1 cellular context compared by ENCODE assay signal in genomic region chr3:15805756-15806266, GRCh38.
A peak's percentile ranks its signal among the peaks of the same experiment; 100 is the strongest.
TF ChIP-seq lines count a peak whose summit lies in the region.

No MANE protein-coding gene starts in this region.

TF ChIP-seq in K562, 482 proteins besides CTCF, POLR2A, EP300 and RAD21 (continued from another document and continues in another):
- TF ChIP-seq PBX2 (CRISPR knock-in tag; IDR thresholded peaks at IDR 0.05; ENCODE audit: low read depth): no peak
- TF ChIP-seq PBX2 (tag; conservative IDR thresholded peaks at IDR 0.05; ENCODE audit: low read depth): peak; percentile 55
- TF ChIP-seq CREM (IDR thresholded peaks at IDR 0.05; ENCODE audit: low read depth): peak; percentile 74
- TF ChIP-seq ZNF280A (IDR thresholded peaks at IDR 0.05; ENCODE audit: low read depth, partially characterized antibody): no peak
- TF ChIP-seq ZFP91 (CRISPR knock-in tag; IDR thresholded peaks at IDR 0.05): no peak
- TF ChIP-seq HINFP (tag; conservative IDR thresholded peaks at IDR 0.05; ENCODE audit: low read depth): no peak
- TF ChIP-seq CEBPG (CRISPR knock-in tag; IDR thresholded peaks at IDR 0.05): no peak
- peak; percentile 45 to 71; a peak in 3 of 4 replicates for TF ChIP-seq CEBPG (tag; conservative IDR thresholded peaks at IDR 0.05 in 1 of 2, IDR thresholded peaks at IDR 0.05 in 1 of 2)
- TF ChIP-seq BCLAF1 (IDR thresholded peaks at IDR 0.05; ENCODE audit: borderline replicate concordance in 1 of 2, control insufficient read depth in 1 of 2, low read depth in 2 of 2, low read length in 1 of 2): no peak
- TF ChIP-seq GATA2 (CRISPR knock-in tag; IDR thresholded peaks at IDR 0.05): no peak
- TF ChIP-seq ATF3 (IDR thresholded peaks at IDR 0.05): peak; percentile 65
- no peak for TF ChIP-seq ATF3 (CRISPR knock-in tag; conservative IDR thresholded peaks at IDR 0.05)
- 0 out of 2 replicates have a peak, but pooled peaks have one; percentile 47 for TF ChIP-seq ZEB2 (IDR thresholded peaks at IDR 0.05)
- peak; percentile 73 for TF ChIP-seq GABPB1 (CRISPR knock-in tag; IDR thresholded peaks at IDR 0.05)
- no peak for TF ChIP-seq HES1 (IDR thresholded peaks at IDR 0.05; ENCODE audit: low read depth)
- TF ChIP-seq ZKSCAN8 (CRISPR knock-in tag; IDR thresholded peaks at IDR 0.05): 0 out of 2 replicates have a peak, but pooled peaks have one; percentile 66
- no peak for TF ChIP-seq CHD7 (IDR thresholded peaks at IDR 0.05; ENCODE audit: low read depth, low read length)
- TF ChIP-seq TBL1XR1 (IDR thresholded peaks at IDR 0.05; ENCODE audit: low read length in 2 of 2): peak in 1 of 2 experiments; percentile 11; a peak in 1 of 4 replicates
- TF ChIP-seq ETV1 (tag; conservative IDR thresholded peaks at IDR 0.05; ENCODE audit: low read depth): 0 out of 2 replicates have a peak, but pooled peaks have one; percentile 53
- no peak for TF ChIP-seq MAX (CRISPR knock-in tag; IDR thresholded peaks at IDR 0.05)
- no peak for TF ChIP-seq CXXC5 (CRISPR knock-in tag; IDR thresholded peaks at IDR 0.05)
- no peak for TF ChIP-seq ZNF445 (CRISPR knock-in tag; IDR thresholded peaks at IDR 0.05; ENCODE audit: low read depth)
- no peak for TF ChIP-seq ZNF274 (IDR thresholded peaks at IDR 0.05; ENCODE audit: borderline replicate concordance, low read depth, low read length)
- TF ChIP-seq BRD4 (IDR thresholded peaks at IDR 0.05): 0 out of 2 replicates have a peak, but pooled peaks have one; percentile 33
- 0 out of 2 replicates have a peak, but pooled peaks have one; percentile 16 for TF ChIP-seq MAFG (tag; conservative IDR thresholded peaks at IDR 0.05)
- TF ChIP-seq ARHGAP35 (IDR thresholded peaks at IDR 0.05; ENCODE audit: partially characterized antibody): no peak
- no peak for TF ChIP-seq ZNF551 (CRISPR knock-in tag; IDR thresholded peaks at IDR 0.05)
- TF ChIP-seq HIVEP1 (CRISPR knock-in tag; IDR thresholded peaks at IDR 0.05): no peak
- no peak for TF ChIP-seq CGGBP1 (CRISPR knock-in tag; IDR thresholded peaks at IDR 0.05)
- TF ChIP-seq PRPF4 (IDR thresholded peaks at IDR 0.05; ENCODE audit: insufficient read depth, low read depth, low read length, poor library complexity, severe bottlenecking): no peak
- peak; percentile 95 for TF ChIP-seq MEF2D (tag; conservative IDR thresholded peaks at IDR 0.05; ENCODE audit: low read depth)
- no peak for TF ChIP-seq ZNF778 (CRISPR knock-in tag; IDR thresholded peaks at IDR 0.05)
- peak; percentile 87 for TF ChIP-seq GABPA (tag; conservative IDR thresholded peaks at IDR 0.05; ENCODE audit: low read depth)
